Comparison of ENCODE assay signal across 24 cellular contexts in genomic region chr10:79979973-79980687, GRCh38. TPM values are rescaled to one million over a fixed set of nuclear protein-coding genes. Genes with fewer than 3 reads are reported as not detected.
DNase-seq lines count a peak whose midpoint lies in the region; TF ChIP-seq lines count a peak whose summit lies in the region.
"Had no signal": no experiment of that assay in that cellular context is flagged by ENCODE, and none has a peak within 500 bp of the region (broad histone marks: within the 10 kb centered on the region; RNA-seq: fewer than 3 reads in every experiment).

No MANE protein-coding gene starts in this region.

- intact Hi-C loops in spleen (cut with DNase I; ENCODE audit: low total_unique reads): no loop called here

- H3K9me3 ChIP-seq in spleen: peaks cover 0 to 20% (median 11%) of the 10 kb centered on the region in 8 donors
- H3K9me3 ChIP-seq: HAP-1, neutrophil, thoracic aorta had no signal

- peaks cover 57% of the 10 kb centered on the region for H3K27me3 Mint-ChIP-seq in nephron progenitor cell (ENCODE audit: low read depth, poor library complexity)

- no peak overlapping the region for H3K27ac Mint-ChIP-seq in nephron progenitor cell
- H3K27ac Mint-ChIP-seq: activated B cell treated with CpG ODN at 0.5 μM for 24 hours; CD4-positive, CD25-positive, alpha-beta regulatory T cell had no signal

- H3K4me1 ChIP-seq in spleen: peaks cover 3 to 24% (median 21%) of the 10 kb centered on the region in 6 donors

- H3K4me3 ChIP-seq in spleen: no peak overlapping the region
- H3K4me3 ChIP-seq: GM12878, HAP-1, thoracic aorta had no signal

- H3K4me1 Mint-ChIP-seq in nephron progenitor cell: peaks cover 11% of the 10 kb centered on the region

- in situ Hi-C loops in G401 (cut with HindIII; ENCODE audit: low sequenced_read_pairs): no loop called here

- no peaks in the 10 kb centered on the region for H3K36me3 ChIP-seq in spleen
- H3K36me3 ChIP-seq: HAP-1, heart right ventricle, neutrophil, thoracic aorta had no signal

- peaks cover 0 to 61% (median 36%) of the 10 kb centered on the region in 7 donors for H3K27me3 ChIP-seq in spleen (replicated peaks in 1 of 7)

- no peaks in the 10 kb centered on the region for H3K36me3 Mint-ChIP-seq in nephron progenitor cell (ENCODE audit: low read depth)
- H3K36me3 Mint-ChIP-seq: CD4-positive, CD25-positive, alpha-beta regulatory T cell had no signal

- 65 to 94% (median 82%) methylated on average over 2 of the region's 2 CpGs for WGBS in spleen, 5 donors

- TF ChIP-seq CTCF in nephron progenitor cell (IDR thresholded peaks at IDR 0.05): no peak
- TF ChIP-seq CTCF in spleen (IDR thresholded peaks at IDR 0.05 in 8 of 11, conservative IDR thresholded peaks at IDR 0.05 in 3 of 11): no peak

- H3K27ac ChIP-seq in spleen: no peak overlapping the region
- H3K27ac ChIP-seq: neutrophil had no signal

- H3K9me3 Mint-ChIP-seq in nephron progenitor cell: peaks cover 16% of the 10 kb centered on the region

- DNase-seq in DMS53 treated with DMSO at 0.1 percent for 48 hours (lab: John Stamatoyannopoulos, UW; ENCODE audit: unreplicated experiment) (peak; percentile 64), G401 (ENCODE audit: low spot score) (peak; percentile 76), cerebellar cortex (ENCODE audit: low spot score) (peak; percentile 72), nephron progenitor cell (no peak), spleen (no peak), HPDE6-E6E7 (ENCODE audit: extremely low spot score) (no peak), NCI-H2081 treated with DMSO at 0.1 percent for 48 hours (lab: John Stamatoyannopoulos, UW) (no peak)
- DNase-seq: activated B cell treated with CpG ODN at 0.5 μM for 24 hours; activated CD4-positive, alpha-beta T cell treated with anti-CD3 and anti-CD28 coated beads, Interleukin-2, amount 50 U/mL, for 48 hours; activated gamma-delta T cell treated with Interleukin-2 at 50 U/mL for 16 hours; CD4-positive, CD25-positive, alpha-beta regulatory T cell; heart right ventricle; Karpas-422; retina; stimulated activated CD4-positive, alpha-beta T cell treated with anti-CD3 and anti-CD28 coated beads, Interleukin-4, amount 100 ng/mL, for 1 hour; stimulated activated naive CD4-positive, alpha-beta T cell had no signal

- H3K4me3 Mint-ChIP-seq in nephron progenitor cell: peak overlapping the region; percentile 84
- H3K4me3 Mint-ChIP-seq: activated B cell treated with CpG ODN at 0.5 μM for 24 hours; CD4-positive, CD25-positive, alpha-beta regulatory T cell had no signal

- no peak for TF ChIP-seq POLR2A in spleen (IDR thresholded peaks at IDR 0.05)

RNA-seq across cellular contexts. Expression of gene SFTPD, which starts 31.2 kb away (rescaled TPM):
- not detected in 2 replicates for total RNA-seq in G401 (2014; rRNA removed; shearing (Covaris generic))
- not detected for total RNA-seq in spleen
- polyA plus RNA-seq in spleen: under 1 TPM; 0.15 to 0.33 (median 0.19) TPM
- total RNA-seq: CD4-positive, CD25-positive, alpha-beta regulatory T cell; dermis microvascular lymphatic vessel endothelial cell; HT1080; NCI-H460; RPMI7951 had no signal
- polyA plus RNA-seq: CD4-positive, CD25-positive, alpha-beta regulatory T cell; GM12878 had no signal

Comparison
In these comparisons a context has a peak if more than half of its experiments do, and no peak if none do; other contexts are left out.
1. DNase-seq: peak in DMS53 treated with DMSO at 0.1 percent for 48 hours (single experiment), G401 (single experiment) and cerebellar cortex (single experiment); none in nephron progenitor cell (single experiment), spleen (single experiment), HPDE6-E6E7 (single experiment) and NCI-H2081 treated with DMSO at 0.1 percent for 48 hours (single experiment).